21 cellular contexts compared by ENCODE assay signal in genomic region chr9:83239787-83240186, GRCh38.
"Had no signal": no experiment of that assay in that cellular context is flagged by ENCODE, and none has a peak within 500 bp of the region (broad histone marks: within the 10 kb centered on the region; RNA-seq: fewer than 3 reads in every experiment).

No MANE protein-coding gene starts in this region.

- H3K4me3 ChIP-seq: lower lobe of right lung, smooth muscle cell, tibial nerve, vagina had no signal

- FAIRE-seq: astrocyte, frontal cortex had no signal

- H3K27ac ChIP-seq: lower lobe of right lung, neutrophil, tibial nerve, vagina had no signal

- ATAC-seq: activated CD8-positive, alpha-beta T cell treated with anti-CD3 and anti-CD28 coated beads for 36 hours; activated T-cell treated with anti-CD3 and anti-CD28 coated beads, Interleukin-2, amount 50 U/mL, for 72 hours; esophagus mucosa; stimulated activated effector memory CD8-positive, alpha-beta T cell treated with anti-CD3 and anti-CD28 coated beads, Interleukin-12 subunit alpha, Interleukin-12 subunit beta, amount 100 ng/mL, for 72 hours had no signal

- DNase-seq: activated CD4-positive, alpha-beta T cell treated with anti-CD3 and anti-CD28 coated beads for 4 hours; activated CD8-positive, alpha-beta memory T cell treated with anti-CD3 and anti-CD28 coated beads, Interleukin-2, amount 50 U/mL, for 4 hours; activated CD8-positive, alpha-beta T cell treated with anti-CD3 and anti-CD28 coated beads for 36 hours; activated gamma-delta T cell treated with Interleukin-2 at 50 U/mL for 16 hours; activated naive CD8-positive, alpha-beta T cell treated with anti-CD3 and anti-CD28 coated beads for 36 hours; activated T-cell treated with anti-CD3 and anti-CD28 coated beads, Interleukin-2, amount 50 U/mL, for 72 hours; cerebellar nuclear complex; endodermal cell; hippocampal formation; kidney glomerular epithelial cell; lower lobe of right lung; naive B cell; posterior cingulate gyrus had no signal

- H3K9me3 ChIP-seq: lower lobe of right lung, neutrophil, vagina had no signal

- H3K27me3 ChIP-seq: neutrophil, tibial nerve, vagina had no signal

- H3K4me2 ChIP-seq: smooth muscle cell had no signal

- H3K36me3 ChIP-seq: lower lobe of right lung, vagina had no signal
